ENCODE assay signal across 8 cellular contexts in the genomic region with DNA sequence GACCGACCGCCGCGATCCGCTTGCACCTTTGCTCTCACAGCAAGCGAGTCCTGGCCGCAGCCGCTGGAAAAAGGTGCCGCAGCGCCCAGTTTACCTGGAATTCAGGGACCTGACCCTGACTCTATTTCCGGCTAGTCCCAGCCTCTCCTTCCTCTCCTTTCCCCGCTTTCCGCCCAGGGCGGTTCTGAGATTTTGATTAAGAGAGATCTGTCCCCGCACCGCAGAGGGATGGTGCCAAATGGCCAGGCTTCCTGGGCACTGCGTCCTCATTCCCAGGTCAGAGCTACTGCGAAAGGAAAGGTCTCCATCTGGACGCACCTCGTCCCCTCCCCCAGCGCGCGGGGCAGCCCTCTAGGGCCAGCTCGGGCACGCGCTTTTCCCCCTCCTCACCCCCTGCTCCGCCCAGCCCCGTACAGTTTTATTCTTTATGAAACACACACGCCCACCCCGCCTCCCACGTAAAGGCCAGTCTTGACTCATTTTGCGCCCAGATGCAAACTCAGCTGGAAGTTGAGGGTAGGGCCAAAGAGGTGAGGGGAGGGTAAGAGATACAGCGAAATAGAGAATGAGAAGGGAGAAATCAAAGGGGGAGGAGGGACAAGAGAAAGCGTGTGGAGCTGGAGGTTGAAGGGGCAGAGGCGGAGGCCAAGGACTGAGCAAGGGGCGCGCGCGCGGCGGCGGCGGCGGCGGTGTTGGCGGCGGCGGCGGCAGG.
DNase-seq lines count a peak whose midpoint lies in the region; ATAC-seq and TF ChIP-seq lines count a peak whose summit lies in the region.

No MANE protein-coding gene starts in this region.

- peak overlapping the region; percentile 89 for H3K4me2 ChIP-seq in parathyroid adenoma (ENCODE audit: low read length)

- ATAC-seq in sciatic nerve = no peak

- H3K27ac ChIP-seq in esophagus (ENCODE audit: low read depth in 2 of 2, low read length in 1 of 2) = no peak overlapping the region
- peak overlapping the region; percentile 96 for H3K27ac ChIP-seq in parathyroid adenoma
- H3K27ac ChIP-seq in SJCRH30 = no peak overlapping the region

- H3K36me3 ChIP-seq in esophagus (ENCODE audit: control insufficient read depth in 2 of 2, insufficient read depth in 2 of 2, low read length in 1 of 2) (no peaks in the 10 kb centered on the region), parathyroid adenoma (ENCODE audit: control insufficient read depth, insufficient read depth, low read length) (no peaks in the 10 kb centered on the region), SJCRH30 (no peaks in the 10 kb centered on the region)

- H3K4me1 ChIP-seq in esophagus (ENCODE audit: control insufficient read depth in 2 of 2, insufficient read depth in 2 of 2, low read length in 1 of 2) (peaks cover 4 to 5% of the 10 kb centered on the region in 2 donors), parathyroid adenoma (no peaks in the 10 kb centered on the region), SJCRH30 (no peaks in the 10 kb centered on the region)

- intact Hi-C loops in sciatic nerve (cut with DNase I) = no loop called here

- 3% methylated on average over 32 to 49 of the region's 49 CpGs for WGBS in esophagus, 2 donors

- H3K4me3 ChIP-seq in esophagus (ENCODE audit: low read depth in 1 of 2, low read length in 2 of 2) = peak overlapping the region; percentile 32 to 58
- H3K4me3 ChIP-seq in parathyroid adenoma (ENCODE audit: low read depth, low read length) = peak overlapping the region; percentile 73
- no peak overlapping the region for H3K4me3 ChIP-seq in SJCRH30

- H2AFZ ChIP-seq in parathyroid adenoma = no peak overlapping the region

- H3K27me3 ChIP-seq in esophagus (ENCODE audit: control insufficient read depth in 1 of 2, insufficient read depth in 2 of 2, low read length in 2 of 2) (peaks cover 11 to 15% of the 10 kb centered on the region in 2 donors), parathyroid adenoma (ENCODE audit: control insufficient read depth, insufficient read depth, low read length) (no peaks in the 10 kb centered on the region), SJCRH30 (no peaks in the 10 kb centered on the region)

- no peak for TF ChIP-seq CTCF in parathyroid adenoma (IDR thresholded peaks at IDR 0.05)

- in situ Hi-C loops in G401 (cut with HindIII; ENCODE audit: low sequenced_read_pairs) = no loop called here

- DNase-seq in G401 (ENCODE audit: low spot score) (peak; percentile 2), NCI-H128 (lab: John Stamatoyannopoulos, UW; ENCODE audit: unreplicated experiment) (peak; percentile 32), AG20443 (ENCODE audit: low spot score) (no peak), SJCRH30 (no peak), sciatic nerve (ENCODE audit: low spot score) (no peak), Ammon's horn (ENCODE audit: low spot score) (no peak)

- H3K9me3 ChIP-seq in esophagus (ENCODE audit: control insufficient read depth in 2 of 2, insufficient read depth in 1 of 2, low read depth in 1 of 2, low read length in 1 of 2) (peaks cover under 1 to 2% of the 10 kb centered on the region in 2 donors), parathyroid adenoma (ENCODE audit: control insufficient read depth, low read length) (no peaks in the 10 kb centered on the region), SJCRH30 (replicated peaks) (no peaks in the 10 kb centered on the region)

- H3K9ac ChIP-seq in parathyroid adenoma = no peak overlapping the region

- peaks cover 27% of the 10 kb centered on the region for H3K79me2 ChIP-seq in parathyroid adenoma

Comparison
In these comparisons a context has a peak if more than half of its experiments do, and no peak if none do; other contexts are left out.
1. DNase-seq: peak in G401 (single experiment) and NCI-H128 (single experiment); none in AG20443 (single experiment), SJCRH30 (0 of 2), sciatic nerve (single experiment) and Ammon's horn (single experiment).